ENCODE assay signal across 15 cellular contexts in genomic region chr17:42185497-42185860, GRCh38. TPM values are rescaled to one million over a fixed set of nuclear protein-coding genes. Genes with fewer than 3 reads are reported as not detected.
DNase-seq lines count a peak whose midpoint lies in the region; ATAC-seq and TF ChIP-seq lines count a peak whose summit lies in the region.
"Had no signal": no experiment of that assay in that cellular context is flagged by ENCODE, and none has a peak within 500 bp of the region (broad histone marks: within the 10 kb centered on the region; RNA-seq: fewer than 3 reads in every experiment).

No MANE protein-coding gene starts in this region.

- no peaks in the 10 kb centered on the region for H3K9me3 ChIP-seq in NT2/D1 (ENCODE audit: insufficient read depth, low read length)
- H3K9me3 ChIP-seq: Peyer's patch had no signal

- H3K27ac Mint-ChIP-seq in natural killer cell: no peak overlapping the region
- H3K27ac Mint-ChIP-seq in natural killer cell treated with Interleukin-12 subunit alpha and Interleukin-12 subunit beta and Interleukin-15 and Interleukin-18, amount 100 ng/mL, for 72 hours: no peak overlapping the region
- no peak overlapping the region for H3K27ac Mint-ChIP-seq in effector memory CD8-positive, alpha-beta T cell

- H3K36me3 ChIP-seq in NT2/D1 (ENCODE audit: insufficient read depth, insufficient read length, low read length): no peaks in the 10 kb centered on the region
- H3K36me3 ChIP-seq: Peyer's patch had no signal

- H3K4me1 Mint-ChIP-seq in natural killer cell: peaks cover 21 to 32% of the 10 kb centered on the region in 2 donors
- H3K4me1 Mint-ChIP-seq in natural killer cell treated with Interleukin-12 subunit alpha and Interleukin-12 subunit beta and Interleukin-15 and Interleukin-18, amount 100 ng/mL, for 72 hours (ENCODE audit: low read depth in 2 of 2): peaks cover 29 to 30% of the 10 kb centered on the region in 2 donors
- H3K4me1 Mint-ChIP-seq in effector memory CD8-positive, alpha-beta T cell (ENCODE audit: low read depth in 2 of 2): peaks cover 20% of the 10 kb centered on the region in 2 donors

- H3K4me3 ChIP-seq in NT2/D1 (ENCODE audit: insufficient read length, low read depth): no peak overlapping the region
- H3K4me3 ChIP-seq: Peyer's patch had no signal

- intact Hi-C loops in natural killer cell (cut with micrococcal nuclease): no loop called here

- DNase-seq in natural killer cell (no peak), NT2/D1 (ENCODE audit: low read depth, low spot score) (no peak), COR-L47 (lab: John Stamatoyannopoulos, UW) (no peak), inferior parietal cortex (ENCODE audit: extremely low spot score) (no peak), HCEC 1CT (no peak), cerebellum (ENCODE audit: low spot score) (no peak)
- DNase-seq in natural killer cell treated with Interleukin-12 subunit alpha and Interleukin-12 subunit beta and Interleukin-15 and Interleukin-18, amount 100 ng/mL, for 72 hours (ENCODE audit: low spot score): no peak
- DNase-seq in effector memory CD8-positive, alpha-beta T cell: no peak
- DNase-seq: CD8-positive, alpha-beta T cell; GOT3; NCI-H187; NCI-H446 treated with DMSO at 0.1 percent for 48 hours; Peyer's patch had no signal

- peaks cover 0 to 8% of the 10 kb centered on the region in 2 donors for H3K27me3 Mint-ChIP-seq in natural killer cell (ENCODE audit: low read depth in 2 of 2)
- no peaks in the 10 kb centered on the region for H3K27me3 Mint-ChIP-seq in natural killer cell treated with Interleukin-12 subunit alpha and Interleukin-12 subunit beta and Interleukin-15 and Interleukin-18, amount 100 ng/mL, for 72 hours
- H3K27me3 Mint-ChIP-seq in effector memory CD8-positive, alpha-beta T cell: no peaks in the 10 kb centered on the region

- no peaks in the 10 kb centered on the region for H3K9me3 Mint-ChIP-seq in natural killer cell
- no peaks in the 10 kb centered on the region for H3K9me3 Mint-ChIP-seq in natural killer cell treated with Interleukin-12 subunit alpha and Interleukin-12 subunit beta and Interleukin-15 and Interleukin-18, amount 100 ng/mL, for 72 hours
- H3K9me3 Mint-ChIP-seq in effector memory CD8-positive, alpha-beta T cell: no peaks in the 10 kb centered on the region
- H3K9me3 Mint-ChIP-seq: CD8-positive, alpha-beta T cell had no signal

- ATAC-seq in natural killer cell: no peak
- ATAC-seq in natural killer cell treated with Interleukin-12 subunit alpha and Interleukin-12 subunit beta and Interleukin-15 and Interleukin-18, amount 100 ng/mL, for 72 hours: no peak
- no peak for ATAC-seq in effector memory CD8-positive, alpha-beta T cell (replicated peaks)
- ATAC-seq: CD8-positive, alpha-beta T cell had no signal

- peaks cover 54% of the 10 kb centered on the region for H3K27me3 ChIP-seq in NT2/D1 (ENCODE audit: insufficient read depth, insufficient read length)

- H3K36me3 Mint-ChIP-seq in natural killer cell: no peaks in the 10 kb centered on the region
- H3K36me3 Mint-ChIP-seq in natural killer cell treated with Interleukin-12 subunit alpha and Interleukin-12 subunit beta and Interleukin-15 and Interleukin-18, amount 100 ng/mL, for 72 hours: no peaks in the 10 kb centered on the region
- H3K36me3 Mint-ChIP-seq in effector memory CD8-positive, alpha-beta T cell (ENCODE audit: insufficient read depth): peaks cover 6% of the 10 kb centered on the region

- H3K9ac ChIP-seq in NT2/D1 (ENCODE audit: insufficient read length, low read depth): peak overlapping the region; percentile 33

- TF ChIP-seq CTCF in natural killer cell (IDR thresholded peaks at IDR 0.05): no peak

- H3K4me1 ChIP-seq in NT2/D1 (ENCODE audit: insufficient read depth, insufficient read length): peaks cover 27% of the 10 kb centered on the region

- peak overlapping the region; percentile 94 for H3K4me3 Mint-ChIP-seq in natural killer cell
- H3K4me3 Mint-ChIP-seq in natural killer cell treated with Interleukin-12 subunit alpha and Interleukin-12 subunit beta and Interleukin-15 and Interleukin-18, amount 100 ng/mL, for 72 hours: no peak overlapping the region
- H3K4me3 Mint-ChIP-seq in effector memory CD8-positive, alpha-beta T cell: peak overlapping the region; percentile 90 to 93

RNA-seq across cellular contexts. Expression of gene HCRT, which starts 0.2 kb away (rescaled TPM):
- total RNA-seq in natural killer cell (not detected), cerebellum (not detected)
- total RNA-seq in natural killer cell treated with Interleukin-12 subunit alpha and Interleukin-12 subunit beta and Interleukin-15 and Interleukin-18, amount 100 ng/mL, for 72 hours: not detected
- total RNA-seq: A673; CD8-positive, alpha-beta T cell; Daoy; Peyer's patch had no signal

RNA-seq across cellular contexts. Expression of gene KCNH4, which starts 4.5 kb away (rescaled TPM):
- total RNA-seq in natural killer cell (under 1 TPM; 0.12 to 0.27 (median 0.20) TPM), cerebellum (0.82 TPM)
- total RNA-seq in natural killer cell treated with Interleukin-12 subunit alpha and Interleukin-12 subunit beta and Interleukin-15 and Interleukin-18, amount 100 ng/mL, for 72 hours: 1 to 10 TPM in 1 of 2 donors, under 1 TPM in 1; 0.33 to 2.5 TPM

RNA-seq across cellular contexts. Expression of gene GHDC, which starts 8.8 kb away (rescaled TPM):
- total RNA-seq in natural killer cell: 10 to 100 TPM; 19.5 to 24.6 (median 22.8) TPM
- total RNA-seq in natural killer cell treated with Interleukin-12 subunit alpha and Interleukin-12 subunit beta and Interleukin-15 and Interleukin-18, amount 100 ng/mL, for 72 hours: 10 to 100 TPM; 13.2 to 17.5 TPM
- 4.7 TPM for total RNA-seq in cerebellum

RNA-seq across cellular contexts. Expression of gene RAB5C, which starts 30.7 kb away (rescaled TPM):
- 100 to 1,000 TPM; 137 to 151 (median 148) TPM for total RNA-seq in natural killer cell
- total RNA-seq in natural killer cell treated with Interleukin-12 subunit alpha and Interleukin-12 subunit beta and Interleukin-15 and Interleukin-18, amount 100 ng/mL, for 72 hours: 10 to 100 TPM; 67.4 to 73.7 TPM
- total RNA-seq in cerebellum: 37.7 TPM
